In the genomic region with DNA sequence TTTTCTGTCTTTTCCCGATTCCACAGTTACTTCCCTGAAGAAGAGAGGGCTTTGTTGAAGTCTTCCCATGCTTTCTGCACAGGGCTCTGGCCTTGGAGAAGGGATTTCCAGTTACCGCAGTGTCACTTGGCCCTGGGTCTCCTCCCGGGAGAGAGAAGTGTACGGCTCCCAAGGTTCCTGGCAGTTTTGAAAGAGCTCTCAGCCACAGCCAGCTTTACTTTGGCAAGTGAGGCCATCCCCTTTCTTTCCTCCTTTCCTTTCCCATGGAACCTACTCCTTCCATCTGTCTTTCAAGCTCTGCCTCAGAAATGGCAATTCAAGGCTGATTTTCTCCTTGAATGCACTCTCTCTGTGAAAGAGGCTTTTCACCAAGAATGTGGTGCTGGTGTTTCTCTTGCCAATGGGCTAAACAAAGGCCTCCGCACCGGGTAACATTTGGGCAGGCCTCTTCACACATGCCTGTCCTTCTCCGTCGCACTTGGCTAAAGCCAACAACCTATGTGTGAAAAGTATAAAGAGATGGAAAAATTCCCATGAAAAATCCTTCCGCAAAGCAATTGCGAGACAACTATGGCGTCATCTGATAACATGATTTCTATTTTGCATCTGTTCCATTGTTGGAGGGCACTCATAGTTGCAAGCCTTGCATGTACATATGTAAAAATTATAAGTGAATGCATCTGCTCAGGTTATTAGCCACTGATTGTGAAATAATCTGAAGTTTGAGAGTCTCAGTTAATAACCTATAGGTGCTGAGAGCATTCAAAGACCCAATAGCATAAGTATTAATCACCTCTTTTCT, we compare ENCODE assay signal across 20 cellular contexts.
DNase-seq lines count a peak whose midpoint lies in the region; ATAC-seq and TF ChIP-seq lines count a peak whose summit lies in the region.
"Had no signal": no experiment of that assay in that cellular context is flagged by ENCODE, and none has a peak within 500 bp of the region (broad histone marks: within the 10 kb centered on the region; RNA-seq: fewer than 3 reads in every experiment).

No MANE protein-coding gene starts in this region.

- TF ChIP-seq CTCF in CD4-positive, alpha-beta T cell (IDR thresholded peaks at IDR 0.05), result no peak

- no peak overlapping the region for H3K27ac ChIP-seq in CD4-positive, alpha-beta T cell (ENCODE audit: low read depth, low read length)
- H3K27ac ChIP-seq: C4-2B, sigmoid colon, SK-N-MC, testis had no signal

- POLR2A ChIA-PET in CD4-positive, alpha-beta T cell (lab: Charles Lee), result no interaction called here

- no peak for DNase-seq in stimulated activated naive CD8-positive, alpha-beta T cell treated with anti-CD3 and anti-CD28 coated beads, Interleukin-15, amount 100 ng/mL, for 72 hours
- DNase-seq in globus pallidus (ENCODE audit: low spot score) (peak; percentile 81), posterior cingulate gyrus (peak in 9 of 10 donors; percentile 14 to 90 (median 40)), NCI-H1092 treated with DMSO at 0.1 percent for 48 hours (lab: John Stamatoyannopoulos, UW) (no peak)
- DNase-seq in CD4-positive, alpha-beta T cell, result no peak
- DNase-seq: activated CD4-positive, alpha-beta T cell treated with anti-CD3 and anti-CD28 coated beads for 1 hour; activated effector memory CD4-positive, alpha-beta T cell treated with Interleukin-2 at 50 U/mL for 16 hours; cerebellar nuclear complex; NCI-H1436 treated with DMSO at 0.1 percent for 48 hours; NCI-H748 treated with DMSO at 0.1 percent for 48 hours; sigmoid colon; stimulated activated CD4-positive, alpha-beta T cell treated with anti-CD3 and anti-CD28 coated beads, Interleukin-2, amount 100 ng/mL, for 48 hours; T1000; testis had no signal

- H3K36me3 Mint-ChIP-seq in stimulated activated naive CD8-positive, alpha-beta T cell treated with anti-CD3 and anti-CD28 coated beads, Interleukin-15, Interleukin-2, amounts not matched to agents 100 ng/mL and 50 ng/mL, for 24 hours (ENCODE audit: low read depth), result peaks cover 4% of the 10 kb centered on the region
- peaks cover 5% of the 10 kb centered on the region for H3K36me3 Mint-ChIP-seq in CD4-positive, alpha-beta T cell (ENCODE audit: low read depth)

- intact Hi-C loops in posterior cingulate gyrus (cut with DNase I), result no loop called here
- intact Hi-C loops in CD4-positive, alpha-beta T cell (cut with DNase I, micrococcal nuclease), result no loop called here

- H3K27ac Mint-ChIP-seq in stimulated activated naive CD8-positive, alpha-beta T cell treated with anti-CD3 and anti-CD28 coated beads, Interleukin-15, Interleukin-2, amounts not matched to agents 100 ng/mL and 50 ng/mL, for 24 hours, result peak overlapping the region; percentile 22
- no peak overlapping the region for H3K27ac Mint-ChIP-seq in stimulated activated naive CD8-positive, alpha-beta T cell treated with anti-CD3 and anti-CD28 coated beads, Interleukin-15, amount 100 ng/mL, for 72 hours
- H3K27ac Mint-ChIP-seq in CD4-positive, alpha-beta T cell, result no peak overlapping the region
- H3K27ac Mint-ChIP-seq: mesothelial cell of epicardium had no signal

- H3K27me3 Mint-ChIP-seq in stimulated activated naive CD8-positive, alpha-beta T cell treated with anti-CD3 and anti-CD28 coated beads, Interleukin-15, Interleukin-2, amounts not matched to agents 100 ng/mL and 50 ng/mL, for 24 hours, result no peaks in the 10 kb centered on the region
- H3K27me3 Mint-ChIP-seq in stimulated activated naive CD8-positive, alpha-beta T cell treated with anti-CD3 and anti-CD28 coated beads, Interleukin-15, amount 100 ng/mL, for 72 hours, result no peaks in the 10 kb centered on the region
- no peaks in the 10 kb centered on the region for H3K27me3 Mint-ChIP-seq in CD4-positive, alpha-beta T cell

- no peaks in the 10 kb centered on the region for H3K9me3 ChIP-seq in CD4-positive, alpha-beta T cell (ENCODE audit: control insufficient read depth, low read length)
- H3K9me3 ChIP-seq: sigmoid colon, testis had no signal

- no peak for ATAC-seq in stimulated activated naive CD8-positive, alpha-beta T cell treated with anti-CD3 and anti-CD28 coated beads, Interleukin-15, amount 100 ng/mL, for 72 hours
- no peak for ATAC-seq in CD4-positive, alpha-beta T cell (ENCODE audit: poor library complexity)
- ATAC-seq in GM21381 (IDR thresholded peaks at IDR 0.05; ENCODE audit: unreplicated experiment) (no peak), HG02623 (IDR thresholded peaks at IDR 0.05; ENCODE audit: unreplicated experiment) (no peak)

- H3K9me3 Mint-ChIP-seq in stimulated activated naive CD8-positive, alpha-beta T cell treated with anti-CD3 and anti-CD28 coated beads, Interleukin-15, Interleukin-2, amounts not matched to agents 100 ng/mL and 50 ng/mL, for 24 hours, result no peaks in the 10 kb centered on the region
- peaks cover 6 to 11% of the 10 kb centered on the region in 2 donors for H3K9me3 Mint-ChIP-seq in stimulated activated naive CD8-positive, alpha-beta T cell treated with anti-CD3 and anti-CD28 coated beads, Interleukin-15, amount 100 ng/mL, for 72 hours
- no peaks in the 10 kb centered on the region for H3K9me3 Mint-ChIP-seq in CD4-positive, alpha-beta T cell

- H3K4me3 Mint-ChIP-seq in stimulated activated naive CD8-positive, alpha-beta T cell treated with anti-CD3 and anti-CD28 coated beads, Interleukin-15, Interleukin-2, amounts not matched to agents 100 ng/mL and 50 ng/mL, for 24 hours, result no peak overlapping the region
- no peak overlapping the region for H3K4me3 Mint-ChIP-seq in stimulated activated naive CD8-positive, alpha-beta T cell treated with anti-CD3 and anti-CD28 coated beads, Interleukin-15, amount 100 ng/mL, for 72 hours
- no peak overlapping the region for H3K4me3 Mint-ChIP-seq in CD4-positive, alpha-beta T cell
- H3K4me3 Mint-ChIP-seq: mesothelial cell of epicardium had no signal

- H3K4me1 Mint-ChIP-seq in stimulated activated naive CD8-positive, alpha-beta T cell treated with anti-CD3 and anti-CD28 coated beads, Interleukin-15, Interleukin-2, amounts not matched to agents 100 ng/mL and 50 ng/mL, for 24 hours (ENCODE audit: low read depth), result peaks cover 6% of the 10 kb centered on the region
- H3K4me1 Mint-ChIP-seq in stimulated activated naive CD8-positive, alpha-beta T cell treated with anti-CD3 and anti-CD28 coated beads, Interleukin-15, amount 100 ng/mL, for 72 hours, result no peaks in the 10 kb centered on the region
- H3K4me1 Mint-ChIP-seq in CD4-positive, alpha-beta T cell (ENCODE audit: low read depth), result no peaks in the 10 kb centered on the region
- H3K4me1 Mint-ChIP-seq: mesothelial cell of epicardium had no signal

- CTCF ChIA-PET in CD4-positive, alpha-beta T cell (lab: Charles Lee), result interaction anchor here (0.6 to 0.7 kb wide), 2 partner anchors 24 to 125 kb away, joined by 3 read pairs; partner anchors contain the start of gene PFKFB3

- no peaks in the 10 kb centered on the region for H3K27me3 ChIP-seq in CD4-positive, alpha-beta T cell (ENCODE audit: control insufficient read depth, insufficient read depth, low read length)
- H3K27me3 ChIP-seq: sigmoid colon, testis had no signal

Comparison
In these comparisons a context has a peak if more than half of its experiments do, and no peak if none do; other contexts are left out.
1. DNase-seq: peak in globus pallidus (single experiment) and posterior cingulate gyrus (9 of 10); none in stimulated activated naive CD8-positive, alpha-beta T cell treated with anti-CD3 and anti-CD28 coated beads, Interleukin-15, amount 100 ng/mL, for 72 hours (0 of 2), NCI-H1092 treated with DMSO at 0.1 percent for 48 hours (single experiment) and CD4-positive, alpha-beta T cell (0 of 10).